In the genomic region with DNA sequence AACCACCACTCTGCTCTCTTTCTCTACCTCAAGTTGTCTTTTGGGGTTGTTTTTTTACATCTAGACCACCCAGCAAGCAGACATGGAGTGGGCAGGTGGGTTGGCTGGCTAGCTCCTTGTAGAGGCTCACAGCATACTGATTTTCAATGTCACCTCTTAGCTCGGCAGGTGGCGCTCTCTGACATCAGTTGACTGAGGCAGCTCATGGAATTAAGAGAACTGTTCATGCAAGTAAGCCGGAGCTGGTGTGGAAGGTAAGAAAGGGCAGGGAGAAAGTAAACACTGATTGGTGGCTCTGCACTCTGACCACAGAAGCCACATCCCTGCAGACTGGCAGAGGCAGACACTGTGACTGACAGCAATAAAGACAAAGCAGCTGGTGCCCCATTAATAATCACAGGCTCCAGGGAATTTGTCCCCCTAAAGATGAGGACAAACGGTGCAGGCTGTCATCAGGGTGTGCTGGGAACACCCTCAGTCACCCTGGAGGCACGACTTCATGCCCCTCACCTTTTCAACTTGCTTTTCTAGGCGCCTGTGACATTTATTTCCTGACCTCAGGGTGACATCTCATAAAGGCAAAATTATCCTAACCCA, we compare ENCODE assay signal across 9 cellular contexts.
DNase-seq lines count a peak whose midpoint lies in the region; ATAC-seq, FAIRE-seq and TF ChIP-seq lines count a peak whose summit lies in the region.
"Had no signal": no experiment of that assay in that cellular context is flagged by ENCODE, and none has a peak within 500 bp of the region (broad histone marks: within the 10 kb centered on the region; RNA-seq: fewer than 3 reads in every experiment).

No MANE protein-coding gene starts in this region.

- no peak overlapping the region for H3K4me3 ChIP-seq in LNCaP clone FGC (ENCODE audit: low read depth, low read length)
- H3K4me3 ChIP-seq in OCI-LY3 (ENCODE audit: low read length), result no peak overlapping the region
- no peak overlapping the region for H3K4me3 ChIP-seq in lower leg skin (ENCODE audit: low read depth, poor library complexity, severe bottlenecking)
- H3K4me3 ChIP-seq: skin epidermis had no signal

- no peak for TF ChIP-seq POLR2A in lower leg skin (IDR thresholded peaks at IDR 0.05)

- no peak overlapping the region for H3K4me2 ChIP-seq in OCI-LY3 (ENCODE audit: low read length)

- no peak overlapping the region for H3K27ac ChIP-seq in OCI-LY3 (ENCODE audit: low read length)
- no peak overlapping the region for H3K27ac ChIP-seq in caudate nucleus (ENCODE audit: low read depth, low read length)
- H3K27ac ChIP-seq: skin epidermis had no signal

- intact Hi-C loops in lower leg skin (cut with DNase I; ENCODE audit: low total_unique reads), result no loop called here
- intact Hi-C loops in posterior vena cava (cut with DNase I), result no loop called here

- WGBS in lower leg skin, 2 donors, result 3 to 8% methylated on average over 6 of the region's 6 CpGs

- H2AFZ ChIP-seq in OCI-LY3 (ENCODE audit: low read depth, low read length), result no peak overlapping the region

- no peaks in the 10 kb centered on the region for H3K9me3 ChIP-seq in OCI-LY3 (ENCODE audit: insufficient read depth, low read length)

- peaks cover 56% of the 10 kb centered on the region for H3K27me3 ChIP-seq in OCI-LY3 (ENCODE audit: low read depth, low read length)

- H3K36me3 ChIP-seq in OCI-LY3 (replicated peaks; ENCODE audit: low read depth, low read length), result no peaks in the 10 kb centered on the region

- no peaks in the 10 kb centered on the region for H4K20me1 ChIP-seq in OCI-LY3 (ENCODE audit: insufficient read depth, low read length)

- TF ChIP-seq CTCF in LNCaP clone FGC (IDR thresholded peaks at IDR 0.05; ENCODE audit: control insufficient read depth, extremely low read depth, insufficient read depth) (peak; percentile 94), OCI-LY3 (IDR thresholded peaks at IDR 0.05; ENCODE audit: low read depth, low read length) (peak; percentile 84), lower leg skin (IDR thresholded peaks at IDR 0.05) (no peak)

- no peak for FAIRE-seq in urothelium cell line (lab: Jason Lieb, UNC)

- H3K9ac ChIP-seq in OCI-LY3 (ENCODE audit: low read length), result no peak overlapping the region

- DNase-seq in DMS114 treated with DMSO at 0.1 percent for 48 hours (lab: John Stamatoyannopoulos, UW; ENCODE audit: unreplicated experiment) (peak; percentile 8), LNCaP clone FGC (ENCODE audit: low read depth) (peak; percentile 26), caudate nucleus (lab: John Stamatoyannopoulos, UW) (peak in 51 of 61 donors; percentile 2 to 86 (median 30)), lower leg skin (ENCODE audit: low spot score in 2 of 2) (peak; percentile 24 to 87), urothelium cell line (ENCODE audit: low spot score) (peak; percentile 68), posterior vena cava (ENCODE audit: low spot score) (no peak)

- peak; percentile 81 for ATAC-seq in GM19463 (IDR thresholded peaks at IDR 0.05; ENCODE audit: unreplicated experiment)

- H3K79me2 ChIP-seq in OCI-LY3 (ENCODE audit: low read length), result no peaks in the 10 kb centered on the region

- no peaks in the 10 kb centered on the region for H3K4me1 ChIP-seq in OCI-LY3 (ENCODE audit: low read length)

Comparison
In these comparisons a context has a peak if more than half of its experiments do, and no peak if none do; other contexts are left out.
1. CTCF ChIP-seq: peak in LNCaP clone FGC (single experiment) and OCI-LY3 (single experiment); none in lower leg skin (0 of 3).